8 cellular contexts compared by ENCODE assay signal in genomic region chr22:37566903-37567798, GRCh38. TPM values are rescaled to one million over a fixed set of nuclear protein-coding genes. Genes with fewer than 3 reads are reported as not detected.
DNase-seq lines count a peak whose midpoint lies in the region; ATAC-seq and TF ChIP-seq lines count a peak whose summit lies in the region.

No MANE protein-coding gene starts in this region.

- TF ChIP-seq EP300 in sigmoid colon (IDR thresholded peaks at IDR 0.05), result no peak

- H3K79me2 ChIP-seq in KMS-11 (ENCODE audit: insufficient read depth, low read depth), result no peaks in the 10 kb centered on the region

- H3K9me3 ChIP-seq in T-helper 17 cell (ENCODE audit: control insufficient read depth, low read length, poor library complexity, severe bottlenecking) (no peaks in the 10 kb centered on the region), adipocyte (ENCODE audit: control insufficient read depth, low read length) (no peaks in the 10 kb centered on the region), sigmoid colon (no peaks in the 10 kb centered on the region)

- H3K4me1 ChIP-seq in KMS-11 (ENCODE audit: low read depth, poor library complexity, severe bottlenecking), result peaks cover 7% of the 10 kb centered on the region
- H3K4me1 ChIP-seq in adipocyte (ENCODE audit: control insufficient read depth, insufficient read depth, low read length), result peaks cover 37% of the 10 kb centered on the region
- peaks cover 0 to 69% (median 59%) of the 10 kb centered on the region in 4 donors for H3K4me1 ChIP-seq in sigmoid colon

- peak overlapping the region; percentile 29; the same call in 1 of the 2 replicates for H3K4me2 ChIP-seq in KMS-11

- DNase-seq in AG08396 (ENCODE audit: low spot score) (peak; percentile 71), T-helper 17 cell (peak; percentile 82 to 90 (median 86)), adipocyte (ENCODE audit: low read depth) (peak; percentile 72), left ventricle myocardium superior (peak; percentile 91), sigmoid colon (peak; percentile 88), cortex of kidney (lab: John Stamatoyannopoulos, UW) (no peak)

- H2AFZ ChIP-seq in KMS-11 (ENCODE audit: low read depth), result no peak overlapping the region

- H3K27me3 ChIP-seq in KMS-11 (ENCODE audit: insufficient read depth, low read depth) (peaks cover 43% of the 10 kb centered on the region; the same call in 1 of the 2 replicates), adipocyte (replicated peaks; ENCODE audit: control insufficient read depth, insufficient read depth, low read length) (no peaks in the 10 kb centered on the region), sigmoid colon (no peaks in the 10 kb centered on the region)

- H3K36me3 Mint-ChIP-seq in T-helper 17 cell (ENCODE audit: low read depth), result no peaks in the 10 kb centered on the region

- H3K4me3 Mint-ChIP-seq in T-helper 17 cell, result peak overlapping the region; percentile 69

- peaks cover 24% of the 10 kb centered on the region for H3K27me3 Mint-ChIP-seq in T-helper 17 cell

- no peaks in the 10 kb centered on the region for H4K20me1 ChIP-seq in KMS-11 (ENCODE audit: insufficient read depth)

- no peak overlapping the region for H3K27ac ChIP-seq in KMS-11
- peak overlapping the region; percentile 46 to 99 (median 74) for H3K27ac ChIP-seq in sigmoid colon

- no peak overlapping the region for H3K9ac ChIP-seq in KMS-11
- peak overlapping the region; percentile 45 for H3K9ac ChIP-seq in adipocyte (ENCODE audit: low read length)

- TF ChIP-seq POLR2A in sigmoid colon (IDR thresholded peaks at IDR 0.05), result no peak

- H3K36me3 ChIP-seq in KMS-11 (ENCODE audit: insufficient read depth) (no peaks in the 10 kb centered on the region), adipocyte (ENCODE audit: control insufficient read depth, insufficient read depth, low read length, severe bottlenecking) (peaks cover 46% of the 10 kb centered on the region), sigmoid colon (peaks cover 0 to 20% (median 10%) of the 10 kb centered on the region in 4 donors)

- peaks cover 10% of the 10 kb centered on the region for H3K4me1 Mint-ChIP-seq in T-helper 17 cell

- H3K4me3 ChIP-seq in KMS-11 (IDR thresholded peaks at IDR 0.05; ENCODE audit: insufficient read depth, low read depth, low read length) (no peak overlapping the region), adipocyte (ENCODE audit: low read length) (no peak overlapping the region), sigmoid colon (no peak overlapping the region)

- 22 to 32% methylated on average over 16 of the region's 16 CpGs for WGBS in sigmoid colon, 2 donors

- peak overlapping the region; percentile 43 for H3K27ac Mint-ChIP-seq in T-helper 17 cell

- peak; percentile 50 for ATAC-seq in GM18508 (IDR thresholded peaks at IDR 0.05; ENCODE audit: insufficient read depth, unreplicated experiment)
- peak; percentile 93 for ATAC-seq in T-helper 17 cell
- peak; percentile 65 for ATAC-seq in left ventricle myocardium superior

- TF ChIP-seq CTCF in KMS-11 (conservative IDR thresholded peaks at IDR 0.05; ENCODE audit: low read depth, low read length), result peak; percentile 90
- TF ChIP-seq CTCF in sigmoid colon (IDR thresholded peaks at IDR 0.05), result peak; percentile 89 to 98 (median 92)

- intact Hi-C loops in left ventricle myocardium superior (cut with micrococcal nuclease) (no loop called here), sigmoid colon (cut with DNase I) (loop anchor here (1.0 kb wide), 1 partner anchor 29 kb away; no protein-coding TSS in a partner anchor)

RNA-seq across cellular contexts. Expression of gene CDC42EP1, which starts 6.9 kb away (rescaled TPM):
- total RNA-seq in T-helper 17 cell (not detected), left ventricle myocardium superior (14.6 TPM), sigmoid colon (10 to 100 TPM; 14.6 to 28.0 (median 20.7) TPM)
- polyA plus RNA-seq in sigmoid colon, result 10 to 100 TPM; 22.2 to 64.1 (median 24.6) TPM

RNA-seq across cellular contexts. Expression of gene LGALS2, which starts 12.7 kb away (rescaled TPM):
- total RNA-seq in T-helper 17 cell (1 to 10 TPM; 1.9 to 6.1 TPM), left ventricle myocardium superior (not detected), sigmoid colon (not detected)
- polyA plus RNA-seq in sigmoid colon, result 100 to 1,000 TPM in 2 of 3 donors, 10 to 100 TPM in 1; 61.9 to 155 (median 147) TPM

RNA-seq across cellular contexts. Expression of gene GGA1, which starts 41.5 kb away (rescaled TPM):
- 10 to 100 TPM; 70.5 to 86.8 TPM for total RNA-seq in T-helper 17 cell
- 28.5 TPM for total RNA-seq in left ventricle myocardium superior
- total RNA-seq in sigmoid colon, result 10 to 100 TPM; 26.4 to 59.8 (median 42.3) TPM
- 10 to 100 TPM; 25.2 to 77.4 (median 34.4) TPM for polyA plus RNA-seq in sigmoid colon

RNA-seq across cellular contexts. Expression of gene CARD10, which starts 47.9 kb away (rescaled TPM):
- under 1 TPM; 0.12 to 0.31 TPM for total RNA-seq in T-helper 17 cell
- 10.0 TPM for total RNA-seq in left ventricle myocardium superior
- total RNA-seq in sigmoid colon, result 1 to 10 TPM; 2.8 to 8.6 (median 3.5) TPM
- polyA plus RNA-seq in sigmoid colon, result 10 to 100 TPM; 31.8 to 41.0 (median 37.7) TPM

Comparison
In these comparisons a context has a peak if more than half of its experiments do, and no peak if none do; other contexts are left out.
1. RNA of gene CDC42EP1, which starts 6.9 kb away (total RNA-seq): 14.6 to 28.0 TPM in sigmoid colon and 14.6 TPM in left ventricle myocardium superior (single experiment); not detected in T-helper 17 cell; every median in the first group is over 10 times any median in the second.
2. Peak in every context shown above with its lines, with median percentiles within 50 percentile points of each other: ATAC-seq.